In the genomic region with DNA sequence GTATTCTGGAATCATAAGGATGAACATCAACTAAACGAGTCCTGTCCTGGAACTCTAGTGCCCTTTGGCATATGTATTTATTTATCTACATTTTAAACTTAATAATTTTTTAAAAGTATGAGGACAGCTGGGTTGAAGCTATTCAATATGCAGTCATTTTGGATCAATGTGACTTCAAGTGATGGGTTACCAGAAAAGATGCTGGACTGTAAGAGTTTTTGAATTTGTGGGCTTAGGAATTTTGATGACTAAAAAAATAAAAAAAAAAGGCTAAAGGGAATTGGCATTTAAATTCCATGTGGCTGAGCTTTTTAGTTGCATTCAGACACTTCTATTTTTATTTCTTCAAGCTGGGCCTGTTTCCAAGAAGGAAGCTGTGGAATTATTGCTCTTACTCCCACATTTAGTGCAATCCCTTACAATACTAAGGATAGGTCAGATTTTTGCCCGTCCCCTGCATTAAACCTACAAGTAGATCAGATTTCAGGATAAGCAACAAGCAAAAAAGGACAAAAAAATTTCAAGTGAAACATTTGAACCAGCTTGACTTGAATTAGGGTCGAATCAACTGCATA, we compare ENCODE assay signal across 12 cellular contexts.
A peak's percentile ranks its signal among the peaks of the same experiment; 100 is the strongest.
DNase-seq lines count a peak whose midpoint lies in the region; ATAC-seq, FAIRE-seq and TF ChIP-seq lines count a peak whose summit lies in the region.
"Had no signal": no experiment of that assay in that cellular context is flagged by ENCODE, and none has a peak within 500 bp of the region (broad histone marks: within the 10 kb centered on the region; RNA-seq: fewer than 3 reads in every experiment).

No MANE protein-coding gene starts in this region.

- intact Hi-C loops in kidney (cut with DNase I) (no loop called here), stomach (cut with DNase I; ENCODE audit: low total_unique reads) (no loop called here), HepG2 (cut with micrococcal nuclease; ENCODE audit: unreplicated experiment) (no loop called here)

- H3K9me3 ChIP-seq in kidney (ENCODE audit: control insufficient read depth in 1 of 2, low read length in 2 of 2) = no peaks in the 10 kb centered on the region
- H3K9me3 ChIP-seq in stomach = no peaks in the 10 kb centered on the region
- no peaks in the 10 kb centered on the region; the same call in 1 of the 2 replicates for H3K9me3 ChIP-seq in HepG2 (ENCODE audit: low read length)

- H3F3A ChIP-seq in GM23338 (replicated peaks; ENCODE audit: low read depth) = no peaks in the 10 kb centered on the region

- CTCF ChIA-PET in HepG2 (lab: Yijun Ruan, JAX; ENCODE audit: low intra/inter-chr PET ratio, low total read pairs) = no interaction called here

- no peak overlapping the region for H3K27ac ChIP-seq in GM23338 (ENCODE audit: low read depth)
- H3K27ac ChIP-seq in kidney (ENCODE audit: low read depth in 2 of 2, low read length in 2 of 2) = peak overlapping the region in 1 of 2 donors; percentile 37
- peak overlapping the region in 4 of 5 donors; percentile 30 to 71 (median 62) for H3K27ac ChIP-seq in stomach
- H3K27ac ChIP-seq in HepG2 (ENCODE audit: extremely low read length, insufficient read depth, low read length) = no peak overlapping the region

- H3K27me3 ChIP-seq in GM23338 (ENCODE audit: insufficient read depth) (no peaks in the 10 kb centered on the region), stomach (no peaks in the 10 kb centered on the region), HepG2 (ENCODE audit: control insufficient read depth in 1 of 2, insufficient read depth in 2 of 2, low read length in 2 of 2) (no peaks in the 10 kb centered on the region)

- H3K9me3 Mint-ChIP-seq in GM23338 (no peaks in the 10 kb centered on the region), brain (no peaks in the 10 kb centered on the region)

- ATAC-seq in GM23338 = no peak
- no peak for ATAC-seq in HepG2

- FAIRE-seq in kidney (lab: Jason Lieb, UNC) = peak; percentile 60
- FAIRE-seq in HepG2 (lab: Jason Lieb, UNC) = no peak
- FAIRE-seq: GM19239 had no signal

- H3K4me2 ChIP-seq in GM23338 (no peak overlapping the region), HepG2 (ENCODE audit: low read depth, low read length) (no peak overlapping the region)

- no TSS peak for BruUV-seq in HepG2 (replicated peaks; lab: Mats Ljungman, UMichigan)

- H3K9ac ChIP-seq in kidney (ENCODE audit: low read length in 2 of 2) (no peak overlapping the region), HepG2 (ENCODE audit: insufficient read depth, low read depth, low read length) (no peak overlapping the region)

- H2AFZ ChIP-seq in GM23338 (no peak overlapping the region), HepG2 (ENCODE audit: low read length) (no peak overlapping the region)

- H3K79me2 ChIP-seq in GM23338 (replicated peaks; ENCODE audit: insufficient read depth) (no peaks in the 10 kb centered on the region), HepG2 (ENCODE audit: insufficient read depth, low read length) (no peaks in the 10 kb centered on the region)

- in situ Hi-C loops in HepG2 (cut with HindIII; ENCODE audit: extremely low pct_ligation_motif_present, low pct_unique_long_range_greater_than_20kb) = no loop called here

- no peaks in the 10 kb centered on the region for H4K20me1 ChIP-seq in GM23338 (replicated peaks; ENCODE audit: insufficient read depth)
- no peaks in the 10 kb centered on the region for H4K20me1 ChIP-seq in HepG2 (ENCODE audit: insufficient read depth, low read length)

- TF ChIP-seq POLR2A in stomach (IDR thresholded peaks at IDR 0.05) = no peak
- TF ChIP-seq POLR2A in HepG2 (IDR thresholded peaks at IDR 0.05; ENCODE audit: insufficient read depth in 1 of 2, low read depth in 2 of 2, low read length in 2 of 2) = no peak

- H3K9me2 ChIP-seq in GM23338 (ENCODE audit: insufficient read depth) = no peaks in the 10 kb centered on the region

- no peak overlapping the region for H3K27ac Mint-ChIP-seq in GM23338
- H3K27ac Mint-ChIP-seq in brain = peak overlapping the region in 4 of 5 experiments; percentile 32 to 89 (median 82)

- no peak for TF ChIP-seq RAD21 in HepG2 (CRISPR knock-in tag; IDR thresholded peaks at IDR 0.05)

- TF ChIP-seq EP300 in stomach (IDR thresholded peaks at IDR 0.05) = no peak
- no peak for TF ChIP-seq EP300 in HepG2 (IDR thresholded peaks at IDR 0.05; ENCODE audit: low read depth in 2 of 2, low read length in 2 of 2)
- no peak for TF ChIP-seq EP300 in HepG2 (CRISPR knock-in tag; IDR thresholded peaks at IDR 0.05; ENCODE audit: borderline replicate concordance)

- H3K36me3 ChIP-seq in GM23338 (ENCODE audit: insufficient read depth) = no peaks in the 10 kb centered on the region
- no peaks in the 10 kb centered on the region for H3K36me3 ChIP-seq in kidney (ENCODE audit: control insufficient read depth in 1 of 2, insufficient read depth in 2 of 2, low read length in 2 of 2)
- no peaks in the 10 kb centered on the region for H3K36me3 ChIP-seq in stomach
- H3K36me3 ChIP-seq in HepG2 (replicated peaks in 1 of 2; ENCODE audit: control insufficient read depth in 1 of 2, insufficient read depth in 2 of 2, low read length in 2 of 2) = no peaks in the 10 kb centered on the region

- TF ChIP-seq CTCF in GM23338 (conservative IDR thresholded peaks at IDR 0.05; ENCODE audit: low read depth in 2 of 2) (no peak), brain (conservative IDR thresholded peaks at IDR 0.05) (no peak), kidney (IDR thresholded peaks at IDR 0.05; ENCODE audit: borderline replicate concordance, extremely low read depth, insufficient read depth) (no peak), stomach (IDR thresholded peaks at IDR 0.05) (no peak), HepG2 (CRISPR knock-in tag; IDR thresholded peaks at IDR 0.05) (no peak)

- H3K4me3 Mint-ChIP-seq in GM23338 = no peak overlapping the region
- H3K4me3 Mint-ChIP-seq in brain = no peak overlapping the region
- H3K4me3 Mint-ChIP-seq: dendritic cell treated with granulocyte-macrophage colony-stimulating factor and Interleukin-4, amounts not matched to agents 40 ng/mL and 50 ng/mL, for 4 days had no signal

- 26 to 35% (median 28%) methylated on average over 3 of the region's 3 CpGs for WGBS in stomach, 5 donors
- under 1% methylated on average over 3 of the region's 3 CpGs for WGBS in HepG2 (ENCODE audit: low lambda C conversion rate)

- H3K36me3 Mint-ChIP-seq in GM23338 (ENCODE audit: low read depth) (no peaks in the 10 kb centered on the region), brain (no peaks in the 10 kb centered on the region)

- H3K4me1 ChIP-seq in GM23338 (ENCODE audit: insufficient read depth) = no peaks in the 10 kb centered on the region
- H3K4me1 ChIP-seq in kidney (ENCODE audit: control insufficient read depth in 1 of 2, insufficient read depth in 1 of 2, low read depth in 1 of 2, low read length in 2 of 2) = peaks cover 4 to 16% of the 10 kb centered on the region in 2 donors
- peaks cover 7 to 36% (median 25%) of the 10 kb centered on the region in 4 donors for H3K4me1 ChIP-seq in stomach
- H3K4me1 ChIP-seq in HepG2 (ENCODE audit: insufficient read depth, low read length) = no peaks in the 10 kb centered on the region

- POLR2A ChIA-PET in HepG2 (lab: Yijun Ruan, JAX) = no interaction called here

- DNase-seq in GM23338 (ENCODE audit: low spot score) = peak; percentile 5
- DNase-seq in kidney = no peak
- no peak for DNase-seq in stomach
- DNase-seq in HepG2 (ENCODE audit: low spot score) = no peak
- DNase-seq in activated CD8-positive, alpha-beta memory T cell treated with anti-CD3 and anti-CD28 coated beads, Interleukin-2, amount 50 U/mL, for 4 hours = no peak
- DNase-seq in T-helper 1 cell = no peak
- DNase-seq in NCI-H1417 treated with DMSO at 0.1 percent for 48 hours (lab: John Stamatoyannopoulos, UW) = no peak
- DNase-seq: NCI-H2029; stimulated activated CD4-positive, alpha-beta T cell treated with anti-CD3 and anti-CD28 coated beads, Interleukin-4, amount 100 ng/mL, for 1 hour had no signal

- H3K4me1 Mint-ChIP-seq in GM23338 (0 out of 3 replicates have a peak, but pooled peaks cover 4% of the 10 kb centered on the region), brain (peaks cover 26% of the 10 kb centered on the region)

- H3K27me3 Mint-ChIP-seq in GM23338 (ENCODE audit: insufficient read depth, low read depth, poor library complexity) (no peaks in the 10 kb centered on the region), brain (no peaks in the 10 kb centered on the region)
- H3K27me3 Mint-ChIP-seq: dendritic cell treated with granulocyte-macrophage colony-stimulating factor and Interleukin-4, amounts not matched to agents 40 ng/mL and 50 ng/mL, for 4 days had no signal

- no peak overlapping the region for H3K4me3 ChIP-seq in GM23338
- H3K4me3 ChIP-seq in kidney (ENCODE audit: low read length in 2 of 2) = no peak overlapping the region
- no peak overlapping the region for H3K4me3 ChIP-seq in stomach
- H3K4me3 ChIP-seq in HepG2 (replicated peaks in 1 of 3; ENCODE audit: insufficient read depth in 1 of 3, low read depth in 2 of 3, low read length in 3 of 3) = no peak overlapping the region

TF ChIP-seq in GM23338, 12 proteins besides CTCF, POLR2A, EP300 and RAD21:
- no peak for TF ChIP-seq STAT1 (IDR thresholded peaks at IDR 0.05; ENCODE audit: unreplicated experiment)

TF ChIP-seq in HepG2, 621 proteins besides CTCF, POLR2A, EP300 and RAD21:
- TF ChIP-seq LBX2 (CRISPR knock-in tag; IDR thresholded peaks at IDR 0.05; ENCODE audit: borderline replicate concordance) (no peak), SMC3 (IDR thresholded peaks at IDR 0.05; ENCODE audit: low read length) (no peak), HNF4A (CRISPR knock-in tag; IDR thresholded peaks at IDR 0.05) (no peak), ZNF451 (CRISPR knock-in tag; IDR thresholded peaks at IDR 0.05) (no peak)
TF ChIP-seq in HepG2: peak in this region for 0.

Comparison
In these comparisons a context has a peak if more than half of its experiments do, and no peak if none do; other contexts are left out.
1. H3K27ac ChIP-seq: peak in stomach (4 of 5); none in GM23338 (single experiment) and HepG2 (single experiment).